ENCODE assay signal across 23 cellular contexts in genomic region chr14:95147597-95147996, GRCh38. TPM values are rescaled to one million over a fixed set of nuclear protein-coding genes. Genes with fewer than 3 reads are reported as not detected.
DNase-seq lines count a peak whose midpoint lies in the region; ATAC-seq, FAIRE-seq and TF ChIP-seq lines count a peak whose summit lies in the region.
"Had no signal": no experiment of that assay in that cellular context is flagged by ENCODE, and none has a peak within 500 bp of the region (broad histone marks: within the 10 kb centered on the region; RNA-seq: fewer than 3 reads in every experiment).

No MANE protein-coding gene starts in this region.

- H3K27me3 ChIP-seq in GM12878 (replicated peaks in 1 of 2; ENCODE audit: control insufficient read depth in 2 of 2, insufficient read depth in 2 of 2, low read length in 1 of 2) (no peaks in the 10 kb centered on the region), right lobe of liver (no peaks in the 10 kb centered on the region)

- intact Hi-C loops in natural killer cell (cut with micrococcal nuclease) (no loop called here), GM12878 (cut with micrococcal nuclease; ENCODE audit: unreplicated experiment) (no loop called here), right lobe of liver (cut with DNase I) (no loop called here), OCI-LY7 (cut with micrococcal nuclease; ENCODE audit: unreplicated experiment) (no loop called here)

- H3K36me3 ChIP-seq in GM12878 (ENCODE audit: control insufficient read depth in 2 of 2, insufficient read depth in 2 of 2, low read length in 1 of 2) (peaks cover 0 to 2% of the 10 kb centered on the region in 2 experiments; a peak in 2 of 4 replicates), right lobe of liver (no peaks in the 10 kb centered on the region), OCI-LY7 (ENCODE audit: insufficient read depth, low read length) (peaks cover 31% of the 10 kb centered on the region)
- H3K36me3 ChIP-seq: HAP-1 had no signal

- peaks cover 8% of the 10 kb centered on the region for H3K9me3 Mint-ChIP-seq in natural killer cell treated with Interleukin-12 subunit alpha and Interleukin-12 subunit beta and Interleukin-15 and Interleukin-18, amount 100 ng/mL, for 72 hours
- H3K9me3 Mint-ChIP-seq in natural killer cell (peaks cover 5% of the 10 kb centered on the region in 2 donors), naive B cell (peaks cover 0 to 22% (median 12%) of the 10 kb centered on the region in 7 donors)

- peaks cover 21% of the 10 kb centered on the region for H3K36me3 Mint-ChIP-seq in natural killer cell treated with Interleukin-12 subunit alpha and Interleukin-12 subunit beta and Interleukin-15 and Interleukin-18, amount 100 ng/mL, for 72 hours
- H3K36me3 Mint-ChIP-seq in natural killer cell (peaks cover 11% of the 10 kb centered on the region), naive B cell (peaks cover 18 to 24% of the 10 kb centered on the region in 2 donors)

- TF ChIP-seq RAD21 in GM12878 (IDR thresholded peaks at IDR 0.05; ENCODE audit: insufficient read depth, low read depth, low read length): no peak

- no peak for ATAC-seq in natural killer cell treated with Interleukin-12 subunit alpha and Interleukin-12 subunit beta and Interleukin-15 and Interleukin-18, amount 100 ng/mL, for 72 hours
- no peak for ATAC-seq in natural killer cell
- ATAC-seq in GM12878: no peak
- ATAC-seq in naive B cell (ENCODE audit: low read depth in 2 of 2): no peak
- no peak for ATAC-seq in right lobe of liver
- ATAC-seq in GM19035 (IDR thresholded peaks at IDR 0.05; ENCODE audit: unreplicated experiment): no peak
- no peak for ATAC-seq in GM18909 (IDR thresholded peaks at IDR 0.05; ENCODE audit: poor library complexity, unreplicated experiment)

- peak overlapping the region; percentile 34 for H3K4me3 Mint-ChIP-seq in natural killer cell treated with Interleukin-12 subunit alpha and Interleukin-12 subunit beta and Interleukin-15 and Interleukin-18, amount 100 ng/mL, for 72 hours
- H3K4me3 Mint-ChIP-seq in natural killer cell (no peak overlapping the region), naive B cell (peak overlapping the region in 6 of 8 donors; percentile 15 to 84 (median 42))

- peaks cover 67 to 74% of the 10 kb centered on the region in 2 donors for H3K4me1 Mint-ChIP-seq in natural killer cell treated with Interleukin-12 subunit alpha and Interleukin-12 subunit beta and Interleukin-15 and Interleukin-18, amount 100 ng/mL, for 72 hours (ENCODE audit: low read depth in 2 of 2)
- H3K4me1 Mint-ChIP-seq in natural killer cell (peaks cover 70 to 77% of the 10 kb centered on the region in 2 donors), naive B cell (peaks cover 54 to 90% (median 89%) of the 10 kb centered on the region in 3 donors)

- POLR2A ChIA-PET in GM12878 (lab: Charles Lee) (no interaction called here), OCI-LY7 (lab: Charles Lee) (interaction anchor here (0.6 to 1.2 kb wide), 2 partner anchors 10 to 21 kb away, joined by 3 read pairs; partner anchors contain the start of gene DICER1)

- H3K4me2 ChIP-seq in GM12878 (ENCODE audit: control insufficient read depth, insufficient read depth) (no peak overlapping the region), OCI-LY7 (ENCODE audit: low read length) (no peak overlapping the region)
- H3K4me2 ChIP-seq: SK-N-SH had no signal

- no peaks in the 10 kb centered on the region for H3K9me2 ChIP-seq in OCI-LY7 (ENCODE audit: insufficient read depth, low read length)
- H3K9me2 ChIP-seq: SK-N-SH had no signal

- peak overlapping the region in 1 of 2 donors; percentile 99 for H3K27ac Mint-ChIP-seq in natural killer cell treated with Interleukin-12 subunit alpha and Interleukin-12 subunit beta and Interleukin-15 and Interleukin-18, amount 100 ng/mL, for 72 hours
- H3K27ac Mint-ChIP-seq in natural killer cell (no peak overlapping the region), naive B cell (peak overlapping the region; percentile 78 to 93 (median 85))

- H3K4me1 ChIP-seq in GM12878 (ENCODE audit: control insufficient read depth, insufficient read depth, low read length): peaks cover 17% of the 10 kb centered on the region
- H3K4me1 ChIP-seq in right lobe of liver: peaks cover 0 to 28% (median 9%) of the 10 kb centered on the region in 4 donors
- H3K4me1 ChIP-seq in OCI-LY7 (ENCODE audit: insufficient read depth, low read length, poor library complexity, severe bottlenecking): peaks cover 44% of the 10 kb centered on the region

- SMC1A ChIA-PET in GM12878 (lab: Charles Lee; ENCODE audit: uncharacterized antibody, unreplicated experiment): interaction anchor here (0.8 to 1.9 kb wide), 3 partner anchors 8 to 12 kb away, joined by 4 to 6 read pairs (median 5); no protein-coding TSS in a partner anchor

- RAD21 ChIA-PET in GM12878 (lab: Charles Lee; ENCODE audit: unreplicated experiment): interaction anchor here (0.8 to 0.9 kb wide), 3 partner anchors 10 to 383 kb away, joined by 3 read pairs; no protein-coding TSS in a partner anchor

- no peak for FAIRE-seq in GM12878 (lab: Jason Lieb, UNC)
- FAIRE-seq: HTR-8/SVneo had no signal

- WGBS in GM12878 (ENCODE audit: insufficient coverage, insufficient replicate concordance, low lambda C conversion rate, missing lambda C conversion rate): 52% methylated on average over 7 of the region's 7 CpGs
- 96% methylated on average over 7 of the region's 7 CpGs for WGBS in right lobe of liver (ENCODE audit: insufficient coverage, low coverage, low lambda C conversion rate, missing lambda C conversion rate)

- H2AFZ ChIP-seq in GM12878 (ENCODE audit: control insufficient read depth, low read depth, low read length) (no peak overlapping the region), OCI-LY7 (ENCODE audit: low read length) (no peak overlapping the region)

- no peak overlapping the region for H3K27ac ChIP-seq in GM12878 (ENCODE audit: control insufficient read depth, insufficient read depth)
- no peak overlapping the region for H3K27ac ChIP-seq in right lobe of liver
- no peak overlapping the region for H3K27ac ChIP-seq in OCI-LY7 (ENCODE audit: low read depth, low read length, poor library complexity, severe bottlenecking)
- H3K27ac ChIP-seq: HL-60 had no signal

- H3K79me2 ChIP-seq in GM12878 (ENCODE audit: control insufficient read depth, insufficient read depth, low read length) (peaks cover 95% of the 10 kb centered on the region), OCI-LY7 (ENCODE audit: insufficient read depth, low read depth, low read length) (peaks cover 100% of the 10 kb centered on the region)

- in situ Hi-C loops in GM12878 (cut with MboI): no loop called here

- no TSS peak for BruUV-seq in GM12878 (replicated peaks; lab: Mats Ljungman, UMichigan)
- BruUV-seq in OCI-LY7 (replicated peaks; lab: Mats Ljungman, UMichigan): no TSS peak

- H3K9me3 ChIP-seq in GM12878 (replicated peaks; ENCODE audit: control insufficient read depth, insufficient read depth, low read length) (peaks cover 11% of the 10 kb centered on the region), right lobe of liver (peaks cover 0 to 4% (median 0%) of the 10 kb centered on the region in 4 donors), OCI-LY7 (ENCODE audit: low read length) (peaks cover 27% of the 10 kb centered on the region)
- H3K9me3 ChIP-seq: HAP-1 had no signal

- H4K20me1 ChIP-seq in GM12878 (ENCODE audit: control insufficient read depth, insufficient read depth): no peaks in the 10 kb centered on the region
- peaks cover 20% of the 10 kb centered on the region; the same call in 1 of the 2 replicates for H4K20me1 ChIP-seq in OCI-LY7 (ENCODE audit: insufficient read depth, low read length)

- H3K27me3 Mint-ChIP-seq in natural killer cell treated with Interleukin-12 subunit alpha and Interleukin-12 subunit beta and Interleukin-15 and Interleukin-18, amount 100 ng/mL, for 72 hours: no peaks in the 10 kb centered on the region
- H3K27me3 Mint-ChIP-seq in natural killer cell (ENCODE audit: low read depth in 2 of 2) (no peaks in the 10 kb centered on the region), naive B cell (no peaks in the 10 kb centered on the region)
- H3K27me3 Mint-ChIP-seq: IgD-negative memory B cell had no signal

- no peak for DNase-seq in natural killer cell treated with Interleukin-12 subunit alpha and Interleukin-12 subunit beta and Interleukin-15 and Interleukin-18, amount 100 ng/mL, for 72 hours (ENCODE audit: low spot score)
- DNase-seq in natural killer cell: no peak
- DNase-seq in GM12878 (ENCODE audit: low read depth, low spot score): no peak
- DNase-seq in naive B cell: no peak
- no peak for DNase-seq in right lobe of liver
- no peak for DNase-seq in OCI-LY7 (ENCODE audit: low spot score)
- DNase-seq: 8988T, C1 segment of cervical spinal cord, COR-L47, Kasumi-1, NCI-H1105 treated with DMSO at 0.1 percent for 48 hours, NCI-H187, NCI-H2171, NCI-H446, NCI-H69, SHP77, SK-N-SH had no signal

- TF ChIP-seq CTCF in natural killer cell (IDR thresholded peaks at IDR 0.05) (no peak), GM12878 (IDR thresholded peaks at IDR 0.05 in 2 of 3, conservative IDR thresholded peaks at IDR 0.05 in 1 of 3; ENCODE audit: control insufficient read depth in 2 of 3, extremely low read depth in 1 of 3, insufficient read depth in 1 of 3, low read depth in 3 of 3, low read length in 3 of 3) (no peak), right lobe of liver (IDR thresholded peaks at IDR 0.05) (no peak), OCI-LY7 (conservative IDR thresholded peaks at IDR 0.05; ENCODE audit: low read length) (no peak)

- no peak for TF ChIP-seq POLR2A in GM12878 (IDR thresholded peaks at IDR 0.05; ENCODE audit: low read depth, low read length)
- no peak for TF ChIP-seq POLR2A in right lobe of liver (IDR thresholded peaks at IDR 0.05)

- TF ChIP-seq EP300 in GM12878 (IDR thresholded peaks at IDR 0.05; ENCODE audit: borderline replicate concordance in 1 of 2, control insufficient read depth in 1 of 2, low read depth in 2 of 2, low read length in 2 of 2): no peak

- CTCF ChIA-PET in GM12878 (lab: Yijun Ruan, JAX) (no interaction called here), OCI-LY7 (lab: Charles Lee; ENCODE audit: unreplicated experiment) (no interaction called here)

- H3K9ac ChIP-seq in GM12878 (ENCODE audit: control insufficient read depth, insufficient read depth, low read length): no peak overlapping the region
- H3K9ac ChIP-seq: SK-N-SH had no signal

- H3K4me3 ChIP-seq in GM12878 (no peak overlapping the region), right lobe of liver (no peak overlapping the region), OCI-LY7 (ENCODE audit: low read depth, low read length, poor library complexity, severe bottlenecking) (no peak overlapping the region)
- H3K4me3 ChIP-seq: HAP-1 had no signal

RNA-seq across cellular contexts. Expression of gene DICER1, which starts 9.7 kb away (rescaled TPM):
- total RNA-seq in natural killer cell treated with Interleukin-12 subunit alpha and Interleukin-12 subunit beta and Interleukin-15 and Interleukin-18, amount 100 ng/mL, for 72 hours: 100 to 1,000 TPM; 104 to 115 TPM
- 10 to 100 TPM; 47.7 to 59.3 (median 52.9) TPM for total RNA-seq in natural killer cell
- 246 and 321 TPM in 2 replicates for total RNA-seq in GM12878 (2013; cell fraction: nucleolus; rRNA removed)
- total RNA-seq in GM12878 (2014; rRNA removed): 69.4 and 86.8 TPM in 2 replicates
- total RNA-seq in GM12878 (2014; rRNA removed; fragmentation: Illumina TruSeq; extraction: Trizol): 42.8 and 46.1 TPM in 2 replicates
- 47.9 and 51.9 TPM in 2 replicates for total RNA-seq in GM12878 (2021)
- 19.6 TPM for polyA plus RNA-seq in GM12878 (2011; ENCODE audit: low read depth)
- 70.8 and 85.7 TPM in 2 replicates for polyA plus RNA-seq in GM12878 (2011; rRNA removed)
- polyA plus RNA-seq in GM12878 (2011; cell fraction: cytosol; rRNA removed): 26.8 and 32.2 TPM in 2 replicates
- polyA plus RNA-seq in GM12878 (2011; cell fraction: nucleus; rRNA removed): 67.8 and 75.4 TPM in 2 replicates
- 18.2 and 18.4 TPM in 2 replicates for polyA plus RNA-seq in GM12878 (2012)
- 43.1 and 43.6 TPM in 2 replicates for polyA plus RNA-seq in GM12878 (2014; fragmentation: Illumina TruSeq; extraction: Trizol)
- 1 to 10 TPM; 6.8 to 9.8 TPM for polyA plus RNA-seq in GM12878 (2014; fragmentation: Nextera tagmentation; extraction: Ambion mirVana)
- polyA plus RNA-seq in GM12878 (2014; rRNA removed): 22.2 and 28.7 TPM in 2 replicates
- polyA plus RNA-seq in GM12878 (2016; fragmentation: Nextera tagmentation; extraction: Ambion mirVana): 10 to 100 TPM; 29.2 to 31.4 TPM
- 83.1 and 96.8 TPM in 2 replicates for polyA minus RNA-seq in GM12878 (2011; rRNA and poly(A)+ RNA removed)
- polyA minus RNA-seq in GM12878 (2011; cell fraction: cytosol; rRNA and poly(A)+ RNA removed): 27.8 and 30.6 TPM in 2 replicates
- polyA minus RNA-seq in GM12878 (2011; cell fraction: nucleus; rRNA and poly(A)+ RNA removed): 89.8 and 92.1 TPM in 2 replicates
- 10 to 100 TPM in 5 of 6 donors, 1 to 10 TPM in 1; 4.3 to 27.1 (median 17.5) TPM for polyA plus RNA-seq in naive B cell (ENCODE audit: low read depth in 6 of 6)
- total RNA-seq in right lobe of liver: 10 to 100 TPM; 27.6 to 47.9 (median 30.3) TPM
- total RNA-seq in OCI-LY7 (2014; rRNA removed; shearing (Covaris generic)): 60.3 and 84.9 TPM in 2 replicates
- total RNA-seq in OCI-LY7 (2022): 62.2 and 70.5 TPM in 2 replicates

Comparison
In these comparisons a context has a peak if more than half of its experiments do, and no peak if none do; other contexts are left out.
1. H3K27ac Mint-ChIP-seq: peak in naive B cell (6 of 6); none in natural killer cell (0 of 2).